25 cellular contexts compared by ENCODE assay signal in genomic region chr2:229661478-229661877, GRCh38. TPM values are rescaled to one million over a fixed set of nuclear protein-coding genes. Genes with fewer than 3 reads are reported as not detected.
DNase-seq lines count a peak whose midpoint lies in the region; ATAC-seq, FAIRE-seq and TF ChIP-seq lines count a peak whose summit lies in the region.
"Had no signal": no experiment of that assay in that cellular context is flagged by ENCODE, and none has a peak within 500 bp of the region (broad histone marks: within the 10 kb centered on the region; RNA-seq: fewer than 3 reads in every experiment).

No MANE protein-coding gene starts in this region.

- intact Hi-C loops in HCT116 (cut with micrococcal nuclease) (no loop called here), PC-3 (cut with micrococcal nuclease) (no loop called here)

- H3K9me3 ChIP-seq in HCT116 (ENCODE audit: control insufficient read depth in 1 of 2, insufficient read depth in 1 of 2, low read depth in 1 of 2, low read length in 2 of 2) (no peaks in the 10 kb centered on the region), PC-3 (ENCODE audit: low read length) (no peaks in the 10 kb centered on the region), keratinocyte (ENCODE audit: control insufficient read depth, low read depth, low read length) (no peaks in the 10 kb centered on the region)
- H3K9me3 ChIP-seq: BE2C, BLaER1 had no signal

- no peaks in the 10 kb centered on the region for H3K9me3 Mint-ChIP-seq in stimulated activated naive CD8-positive, alpha-beta T cell treated with anti-CD3 and anti-CD28 coated beads, Interleukin-15, amount 100 ng/mL, for 72 hours
- H3K9me3 Mint-ChIP-seq: CD8-positive, alpha-beta memory T cell had no signal

- dilution Hi-C loops in keratinocyte (cut with MboI; ENCODE audit: extremely low pct_ligation_motif_present, low sequenced_read_pairs) = no loop called here

- H3K4me3 ChIP-seq in HCT116 (replicated peaks in 1 of 2; ENCODE audit: low read depth in 1 of 2, low read length in 2 of 2) (no peak overlapping the region), PC-3 (ENCODE audit: low read length) (no peak overlapping the region), keratinocyte (ENCODE audit: control insufficient read depth in 2 of 3, extremely low read depth in 1 of 3, insufficient read depth in 2 of 3, low read depth in 1 of 3, low read length in 3 of 3) (no peak overlapping the region)
- H3K4me3 ChIP-seq: BLaER1 had no signal

- H3K4me3 Mint-ChIP-seq in stimulated activated naive CD8-positive, alpha-beta T cell treated with anti-CD3 and anti-CD28 coated beads, Interleukin-15, amount 100 ng/mL, for 72 hours = no peak overlapping the region
- H3K4me3 Mint-ChIP-seq: CD14-positive monocyte; CD4-positive, alpha-beta memory T cell; CD4-positive, CD25-positive, alpha-beta regulatory T cell; CD8-positive, alpha-beta memory T cell had no signal

- H3K27me3 Mint-ChIP-seq in stimulated activated naive CD8-positive, alpha-beta T cell treated with anti-CD3 and anti-CD28 coated beads, Interleukin-15, amount 100 ng/mL, for 72 hours = peaks cover 15% of the 10 kb centered on the region

- H3K9ac ChIP-seq in HCT116 (ENCODE audit: low read length) = no peak overlapping the region
- H3K9ac ChIP-seq in PC-3 (ENCODE audit: low read length) = peak overlapping the region; percentile 7; the same call in 1 of the 2 replicates
- H3K9ac ChIP-seq in keratinocyte (ENCODE audit: control insufficient read depth, extremely low read depth, insufficient read depth, low read length) = no peak overlapping the region
- H3K9ac ChIP-seq: BLaER1 had no signal

- H3K36me3 ChIP-seq in HCT116 (ENCODE audit: control insufficient read depth in 1 of 2, insufficient read depth in 2 of 2, low read length in 2 of 2) (no peaks in the 10 kb centered on the region), PC-3 (ENCODE audit: low read depth, low read length) (no peaks in the 10 kb centered on the region), keratinocyte (ENCODE audit: control insufficient read depth in 2 of 2, extremely low read depth in 1 of 2, insufficient read depth in 2 of 2, low read length in 2 of 2) (no peaks in the 10 kb centered on the region)
- H3K36me3 ChIP-seq: BE2C, BLaER1 had no signal

- no peaks in the 10 kb centered on the region for H3K4me1 Mint-ChIP-seq in stimulated activated naive CD8-positive, alpha-beta T cell treated with anti-CD3 and anti-CD28 coated beads, Interleukin-15, amount 100 ng/mL, for 72 hours
- H3K4me1 Mint-ChIP-seq: CD4-positive, alpha-beta memory T cell; CD4-positive, CD25-positive, alpha-beta regulatory T cell; CD8-positive, alpha-beta memory T cell had no signal

- no peaks in the 10 kb centered on the region for H3F3A ChIP-seq in PC-3 (ENCODE audit: low read length, unreplicated experiment)

- no peaks in the 10 kb centered on the region for H3K9me2 ChIP-seq in HCT116 (ENCODE audit: insufficient read depth)
- no peaks in the 10 kb centered on the region for H3K9me2 ChIP-seq in PC-3 (replicated peaks; ENCODE audit: low read length)

- H3K27me3 ChIP-seq in HCT116 (ENCODE audit: insufficient read depth, low read length) = no peaks in the 10 kb centered on the region
- no peaks in the 10 kb centered on the region for H3K27me3 ChIP-seq in PC-3 (ENCODE audit: low read length)
- no peaks in the 10 kb centered on the region for H3K27me3 ChIP-seq in keratinocyte (ENCODE audit: control insufficient read depth, extremely low read depth, insufficient read depth, low read length)
- H3K27me3 ChIP-seq: BE2C, BLaER1 had no signal

- RAD21 ChIA-PET in HCT116 (lab: Charles Lee; ENCODE audit: low non-redundant PET in 1 of 2, low total read pairs in 2 of 2, uncharacterized antibody in 2 of 2, unreplicated experiment in 2 of 2) = no interaction called here

- FAIRE-seq in keratinocyte (lab: Jason Lieb, UNC) = peak; percentile 46
- FAIRE-seq: A204.1, G401.6, GM12891, GM19239 had no signal

- no peak for TF ChIP-seq RAD21 in HCT116 (IDR thresholded peaks at IDR 0.05; ENCODE audit: low read depth)

- H3K4me2 ChIP-seq in HCT116 (ENCODE audit: low read length) (peak overlapping the region; percentile 16; the same call in 1 of the 2 replicates), PC-3 (ENCODE audit: low read length) (peak overlapping the region; percentile 65), keratinocyte (ENCODE audit: control insufficient read depth, extremely low read depth, insufficient read depth, low read depth, low read length) (no peak overlapping the region)
- H3K4me2 ChIP-seq: BLaER1 had no signal

- TF ChIP-seq CTCF in HCT116 (IDR thresholded peaks at IDR 0.05 in 2 of 3, conservative IDR thresholded peaks at IDR 0.05 in 1 of 3; ENCODE audit: borderline replicate concordance in 1 of 3, insufficient read depth in 1 of 3, low read depth in 2 of 3, low read length in 2 of 3) = no peak
- TF ChIP-seq CTCF in PC-3 (conservative IDR thresholded peaks at IDR 0.05; ENCODE audit: low read depth, low read length) = no peak
- TF ChIP-seq CTCF in keratinocyte (optimal IDR thresholded peaks at IDR 0.05 in 1 of 3, IDR thresholded peaks at IDR 0.05 in 1 of 3, conservative IDR thresholded peaks at IDR 0.05 in 1 of 3; ENCODE audit: extremely low read depth in 1 of 3, insufficient read depth in 2 of 3, low read length in 3 of 3) = no peak

- H4K20me1 ChIP-seq in HCT116 (ENCODE audit: insufficient read depth) (no peaks in the 10 kb centered on the region), PC-3 (ENCODE audit: low read length) (no peaks in the 10 kb centered on the region), keratinocyte (ENCODE audit: control insufficient read depth, extremely low read depth, insufficient read depth, low read length) (no peaks in the 10 kb centered on the region)
- H4K20me1 ChIP-seq: BLaER1 had no signal

- CTCF ChIA-PET in HCT116 (lab: Charles Lee) (no interaction called here), PC-3 (lab: Charles Lee) (no interaction called here)

- peaks cover 0 to 6% of the 10 kb centered on the region in 2 experiments; a peak in 2 of 4 replicates for H3K4me1 ChIP-seq in HCT116 (ENCODE audit: control insufficient read depth in 1 of 2, insufficient read depth in 2 of 2, low read length in 2 of 2)
- H3K4me1 ChIP-seq in PC-3 (ENCODE audit: insufficient read depth, low read length) = peaks cover 20% of the 10 kb centered on the region
- H3K4me1 ChIP-seq in keratinocyte (ENCODE audit: control insufficient read depth, extremely low read depth, insufficient read depth, low read length) = peaks cover 7% of the 10 kb centered on the region
- H3K4me1 ChIP-seq: BE2C, BLaER1 had no signal

- BruUV-seq in HCT116 (replicated peaks; lab: Mats Ljungman, UMichigan) (no TSS peak), PC-3 (replicated peaks; lab: Mats Ljungman, UMichigan) (no TSS peak)

- H3K79me2 ChIP-seq in HCT116 (ENCODE audit: insufficient read depth, low read length) = no peaks in the 10 kb centered on the region
- no peaks in the 10 kb centered on the region for H3K79me2 ChIP-seq in PC-3 (ENCODE audit: low read length)
- no peaks in the 10 kb centered on the region for H3K79me2 ChIP-seq in keratinocyte (ENCODE audit: control insufficient read depth, insufficient read depth, low read length)

- no peak for ATAC-seq in HCT116
- ATAC-seq in PC-3 = peak; percentile 82
- no peak for ATAC-seq in activated CD4-positive, CD25-positive, alpha-beta regulatory T cell treated with anti-CD3 and anti-CD28 coated beads, Interleukin-2, amount 50 U/mL, for 24 hours
- ATAC-seq in stimulated activated naive CD8-positive, alpha-beta T cell treated with anti-CD3 and anti-CD28 coated beads, Interleukin-15, amount 100 ng/mL, for 72 hours = no peak

- no peak for DNase-seq in HCT116 (ENCODE audit: low read depth, low spot score)
- DNase-seq in PC-3 = peak; percentile 64
- no peak for DNase-seq in keratinocyte (ENCODE audit: low read depth, low spot score)
- no peak for DNase-seq in NCI-H69 (lab: John Stamatoyannopoulos, UW)
- DNase-seq in stimulated activated naive CD8-positive, alpha-beta T cell treated with anti-CD3 and anti-CD28 coated beads, Interleukin-15, amount 100 ng/mL, for 72 hours = no peak
- DNase-seq: 8988T; BE2C; C1 segment of cervical spinal cord; CD4-positive, alpha-beta memory T cell; CD4-positive, CD25-positive, alpha-beta regulatory T cell; CD8-positive, alpha-beta memory T cell; COR-L47; DMS 273 treated with DMSO at 0.1 percent for 48 hours; DMS153; DMS79; DND-41; GF-D8 had no signal

- no peak overlapping the region for H3K27ac ChIP-seq in HCT116 (ENCODE audit: low read depth, low read length)
- H3K27ac ChIP-seq in PC-3 (ENCODE audit: low read length) = peak overlapping the region; percentile 89
- H3K27ac ChIP-seq in keratinocyte (ENCODE audit: control insufficient read depth, insufficient read depth, low read length) = no peak overlapping the region
- H3K27ac ChIP-seq: BLaER1 had no signal

- POLR2A ChIA-PET in HCT116 (lab: Charles Lee) = no interaction called here
- POLR2A ChIA-PET in PC-3 (lab: Charles Lee; ENCODE audit: unreplicated experiment) = interaction anchor here (0.7 kb wide), 1 partner anchor 76 kb away, joined by 4 read pairs; no protein-coding TSS in a partner anchor

- TF ChIP-seq POLR2A in HCT116 (IDR thresholded peaks at IDR 0.05; ENCODE audit: borderline replicate concordance, extremely low read depth, insufficient read depth, insufficient read length) = no peak

- no peak overlapping the region for H3K27ac Mint-ChIP-seq in stimulated activated naive CD8-positive, alpha-beta T cell treated with anti-CD3 and anti-CD28 coated beads, Interleukin-15, amount 100 ng/mL, for 72 hours
- H3K27ac Mint-ChIP-seq: CD14-positive monocyte; CD4-positive, alpha-beta memory T cell; CD4-positive, CD25-positive, alpha-beta regulatory T cell had no signal

- H2AFZ ChIP-seq in HCT116 (ENCODE audit: low read depth, low read length, poor library complexity, severe bottlenecking) (no peak overlapping the region), PC-3 (ENCODE audit: low read length) (no peak overlapping the region), keratinocyte (ENCODE audit: control insufficient read depth, low read length) (no peak overlapping the region)

- H3K9me1 ChIP-seq in keratinocyte (ENCODE audit: control insufficient read depth, extremely low read depth, insufficient read depth, low read length) = no peaks in the 10 kb centered on the region

TF ChIP-seq in HCT116, 20 proteins besides CTCF, POLR2A, EP300 and RAD21 (continues in another document):
- no peak for TF ChIP-seq EZH2phosphoT487 (IDR thresholded peaks at IDR 0.05; ENCODE audit: borderline replicate concordance)
- TF ChIP-seq TCF7L2 (IDR thresholded peaks at IDR 0.05; ENCODE audit: borderline replicate concordance, extremely low read depth, insufficient read depth, insufficient read length) = no peak
- TF ChIP-seq CEBPB (IDR thresholded peaks at IDR 0.05; ENCODE audit: low read depth) = no peak

RNA-seq across cellular contexts. Expression of gene DNER, which starts 52.9 kb away (rescaled TPM):
- total RNA-seq in HCT116 (2021; ENCODE audit: unreplicated experiment) (2.9 TPM), PC-3 (2014; rRNA removed) (1.1 and 4.0 TPM in 2 replicates)
- 0.89 and 1.3 TPM in 2 replicates for polyA plus RNA-seq in HCT116 (2012)
- 7.5 to 11.0 TPM (median 8.5 TPM) in 3 replicates for polyA plus RNA-seq in keratinocyte
- polyA plus RNA-seq in keratinocyte (2011; ENCODE audit: low read depth) = 0.62 TPM
- polyA plus RNA-seq in keratinocyte (2011; cell fraction: cytosol; rRNA removed) = 7.0 and 7.8 TPM in 2 replicates
- polyA plus RNA-seq in keratinocyte (2011; cell fraction: nucleus; rRNA removed) = 5.6 and 7.3 TPM in 2 replicates
- 3.1 and 4.4 TPM in 2 replicates for polyA plus RNA-seq in keratinocyte (2012; ENCODE audit: low replicate concordance)
- 6.4 to 12.5 TPM (median 12.2 TPM) in 3 replicates for polyA minus RNA-seq in keratinocyte
- polyA minus RNA-seq in keratinocyte (2011; cell fraction: cytosol; rRNA and poly(A)+ RNA removed) = 5.2 TPM
- polyA minus RNA-seq in keratinocyte (2011; cell fraction: nucleus; rRNA and poly(A)+ RNA removed) = 6.3 and 9.3 TPM in 2 replicates
- total RNA-seq: CD4-positive, alpha-beta memory T cell; CD4-positive, CD25-positive, alpha-beta regulatory T cell; CD8-positive, alpha-beta memory T cell had no signal
- polyA plus RNA-seq: AG04450; CD4-positive, alpha-beta memory T cell; CD8-positive, alpha-beta memory T cell had no signal
